ENCODE assay signal across 29 cellular contexts in the genomic region with DNA sequence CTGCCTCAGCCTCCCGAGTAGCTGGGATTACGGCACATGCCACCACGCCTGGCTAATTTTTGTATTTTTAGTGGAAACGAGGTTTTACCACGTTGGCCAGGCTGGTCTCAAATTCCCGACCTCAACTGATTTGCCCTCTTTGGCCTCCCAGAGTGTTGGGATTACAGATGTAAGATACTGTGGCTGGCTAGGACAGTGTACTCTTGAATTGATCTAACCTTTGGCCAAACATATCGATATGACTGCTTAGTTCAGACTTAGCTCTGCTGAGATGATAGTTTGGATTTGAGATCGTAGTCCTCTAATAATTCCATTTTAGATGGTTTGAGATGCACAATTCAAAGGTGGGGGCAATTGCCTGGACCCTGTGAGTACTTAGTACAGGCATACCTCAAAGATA. TPM values are rescaled to one million over a fixed set of nuclear protein-coding genes. Genes with fewer than 3 reads are reported as not detected.
DNase-seq lines count a peak whose midpoint lies in the region; ATAC-seq, FAIRE-seq and TF ChIP-seq lines count a peak whose summit lies in the region.
"Had no signal": no experiment of that assay in that cellular context is flagged by ENCODE, and none has a peak within 500 bp of the region (broad histone marks: within the 10 kb centered on the region; RNA-seq: fewer than 3 reads in every experiment).

No MANE protein-coding gene starts in this region.

- DNase-seq in activated naive CD4-positive, alpha-beta T cell treated with anti-CD3 and anti-CD28 coated beads, Interleukin-2, amount 50 U/mL, for 72 hours (ENCODE audit: low spot score in 2 of 2) = no peak
- DNase-seq in HepG2 (ENCODE audit: low spot score) = no peak
- DNase-seq in left lobe of liver (ENCODE audit: low spot score) = no peak
- no peak for DNase-seq in stimulated activated effector memory CD8-positive, alpha-beta T cell treated with anti-CD3 and anti-CD28 coated beads, Interleukin-12 subunit alpha, Interleukin-12 subunit beta, amount 100 ng/mL, for 72 hours (ENCODE audit: low spot score in 2 of 2)
- no peak for DNase-seq in H54 (ENCODE audit: insufficient read length, low spot score)
- DNase-seq: 8988T; ACHN; BE2C; C1 segment of cervical spinal cord; CD4-positive, alpha-beta memory T cell; CD4-positive, CD25-positive, alpha-beta regulatory T cell; CD8-positive, alpha-beta memory T cell; COR-L47; DMS 273 treated with DMSO at 0.1 percent for 48 hours; DMS153; DMS53; DMS79; DND-41; EL; GDM1 had no signal

- FAIRE-seq in HepG2 (lab: Jason Lieb, UNC) (no peak), H54 (lab: Jason Lieb, UNC) (no peak)
- FAIRE-seq: A204.1, GM12878, GM12892, GM18507 had no signal

- no peak for ATAC-seq in activated naive CD4-positive, alpha-beta T cell treated with anti-CD3 and anti-CD28 coated beads, Interleukin-2, amount 50 U/mL, for 72 hours
- ATAC-seq in HepG2 = no peak
- ATAC-seq in left lobe of liver = peak; percentile 91
- no peak for ATAC-seq in stimulated activated effector memory CD8-positive, alpha-beta T cell treated with anti-CD3 and anti-CD28 coated beads, Interleukin-12 subunit alpha, Interleukin-12 subunit beta, amount 100 ng/mL, for 72 hours
- no peak for ATAC-seq in GM21367 (IDR thresholded peaks at IDR 0.05; ENCODE audit: unreplicated experiment)
- ATAC-seq: GM12878 had no signal

- no peaks in the 10 kb centered on the region for H3K27me3 Mint-ChIP-seq in activated naive CD4-positive, alpha-beta T cell treated with anti-CD3 and anti-CD28 coated beads, Interleukin-2, amount 50 U/mL, for 24 hours
- H3K27me3 Mint-ChIP-seq: CD4-positive, alpha-beta memory T cell; CD4-positive, CD25-positive, alpha-beta regulatory T cell; CD8-positive, alpha-beta memory T cell had no signal

- H3K36me3 Mint-ChIP-seq in activated naive CD4-positive, alpha-beta T cell treated with anti-CD3 and anti-CD28 coated beads, Interleukin-2, amount 50 U/mL, for 24 hours = peaks cover 8% of the 10 kb centered on the region
- peaks cover 12 to 14% of the 10 kb centered on the region in 2 donors for H3K36me3 Mint-ChIP-seq in activated naive CD4-positive, alpha-beta T cell treated with anti-CD3 and anti-CD28 coated beads, Interleukin-2, amount 50 U/mL, for 72 hours
- peaks cover 67% of the 10 kb centered on the region for H3K36me3 Mint-ChIP-seq in stimulated activated effector memory CD8-positive, alpha-beta T cell treated with anti-CD3 and anti-CD28 coated beads, Interleukin-12 subunit alpha, Interleukin-12 subunit beta, amount 100 ng/mL, for 72 hours

- no peak overlapping the region for H3K4me3 Mint-ChIP-seq in activated naive CD4-positive, alpha-beta T cell treated with anti-CD3 and anti-CD28 coated beads, Interleukin-2, amount 50 U/mL, for 24 hours
- H3K4me3 Mint-ChIP-seq in stimulated activated effector memory CD8-positive, alpha-beta T cell treated with anti-CD3 and anti-CD28 coated beads, Interleukin-12 subunit alpha, Interleukin-12 subunit beta, amount 100 ng/mL, for 72 hours = no peak overlapping the region
- H3K4me3 Mint-ChIP-seq: CD14-positive monocyte; CD4-positive, alpha-beta memory T cell; CD4-positive, CD25-positive, alpha-beta regulatory T cell; CD8-positive, alpha-beta memory T cell had no signal

- no TSS peak for BruUV-seq in HepG2 (replicated peaks; lab: Mats Ljungman, UMichigan)

- H3K9me3 ChIP-seq in liver (ENCODE audit: control insufficient read depth in 4 of 4, low read length in 3 of 4) (no peaks in the 10 kb centered on the region), HepG2 (ENCODE audit: low read length) (no peaks in the 10 kb centered on the region)
- H3K9me3 ChIP-seq: BE2C had no signal

- TF ChIP-seq RAD21 in liver (IDR thresholded peaks at IDR 0.05) = no peak
- TF ChIP-seq RAD21 in HepG2 (CRISPR knock-in tag; IDR thresholded peaks at IDR 0.05) = no peak

- H3K27ac ChIP-seq in liver (ENCODE audit: low read depth in 1 of 2, low read length in 2 of 2) (no peak overlapping the region), HepG2 (ENCODE audit: extremely low read length, insufficient read depth, low read length) (no peak overlapping the region)
- H3K27ac ChIP-seq: BLaER1 had no signal

- H2AFZ ChIP-seq in HepG2 (ENCODE audit: low read length) = no peak overlapping the region

- peak overlapping the region; percentile 30 for H3K27ac Mint-ChIP-seq in activated naive CD4-positive, alpha-beta T cell treated with anti-CD3 and anti-CD28 coated beads, Interleukin-2, amount 50 U/mL, for 24 hours
- no peak overlapping the region for H3K27ac Mint-ChIP-seq in activated naive CD4-positive, alpha-beta T cell treated with anti-CD3 and anti-CD28 coated beads, Interleukin-2, amount 50 U/mL, for 72 hours
- peak overlapping the region; percentile 45 for H3K27ac Mint-ChIP-seq in stimulated activated effector memory CD8-positive, alpha-beta T cell treated with anti-CD3 and anti-CD28 coated beads, Interleukin-12 subunit alpha, Interleukin-12 subunit beta, amount 100 ng/mL, for 72 hours
- H3K27ac Mint-ChIP-seq: CD4-positive, alpha-beta memory T cell had no signal

- TF ChIP-seq EP300 in HepG2 (IDR thresholded peaks at IDR 0.05; ENCODE audit: low read depth in 2 of 2, low read length in 2 of 2) = no peak
- no peak for TF ChIP-seq EP300 in HepG2 (CRISPR knock-in tag; IDR thresholded peaks at IDR 0.05; ENCODE audit: borderline replicate concordance)

- H3K4me3 ChIP-seq in liver (ENCODE audit: low read depth in 1 of 3, low read length in 3 of 3) = no peak overlapping the region
- H3K4me3 ChIP-seq in HepG2 (replicated peaks in 1 of 3; ENCODE audit: insufficient read depth in 1 of 3, low read depth in 2 of 3, low read length in 3 of 3) = no peak overlapping the region
- H3K4me3 ChIP-seq: BLaER1, GM12878 had no signal

- POLR2A ChIA-PET in HepG2 (lab: Yijun Ruan, JAX) = no interaction called here

- H3K4me1 Mint-ChIP-seq in activated naive CD4-positive, alpha-beta T cell treated with anti-CD3 and anti-CD28 coated beads, Interleukin-2, amount 50 U/mL, for 24 hours = peaks cover 17% of the 10 kb centered on the region
- peaks cover 15% of the 10 kb centered on the region for H3K4me1 Mint-ChIP-seq in stimulated activated effector memory CD8-positive, alpha-beta T cell treated with anti-CD3 and anti-CD28 coated beads, Interleukin-12 subunit alpha, Interleukin-12 subunit beta, amount 100 ng/mL, for 72 hours
- H3K4me1 Mint-ChIP-seq: CD14-positive monocyte had no signal

- no peaks in the 10 kb centered on the region for H4K20me1 ChIP-seq in HepG2 (ENCODE audit: insufficient read depth, low read length)

- TF ChIP-seq CTCF in liver (IDR thresholded peaks at IDR 0.05; ENCODE audit: low read depth, low read length, missing input control) (no peak), HepG2 (CRISPR knock-in tag; IDR thresholded peaks at IDR 0.05) (no peak)

- TF ChIP-seq POLR2A in HepG2 (IDR thresholded peaks at IDR 0.05; ENCODE audit: insufficient read depth in 1 of 2, low read depth in 2 of 2, low read length in 2 of 2) (no peak), H54 (IDR thresholded peaks at IDR 0.05; ENCODE audit: low read depth, low read length) (no peak)

- no peaks in the 10 kb centered on the region for H3K9me3 Mint-ChIP-seq in activated naive CD4-positive, alpha-beta T cell treated with anti-CD3 and anti-CD28 coated beads, Interleukin-2, amount 50 U/mL, for 24 hours
- H3K9me3 Mint-ChIP-seq in activated naive CD4-positive, alpha-beta T cell treated with anti-CD3 and anti-CD28 coated beads, Interleukin-2, amount 50 U/mL, for 72 hours = no peaks in the 10 kb centered on the region
- H3K9me3 Mint-ChIP-seq in stimulated activated effector memory CD8-positive, alpha-beta T cell treated with anti-CD3 and anti-CD28 coated beads, Interleukin-12 subunit alpha, Interleukin-12 subunit beta, amount 100 ng/mL, for 72 hours = no peaks in the 10 kb centered on the region
- H3K9me3 Mint-ChIP-seq: CD4-positive, alpha-beta memory T cell; CD4-positive, CD25-positive, alpha-beta regulatory T cell; CD8-positive, alpha-beta memory T cell had no signal

- in situ Hi-C loops in HepG2 (cut with HindIII; ENCODE audit: extremely low pct_ligation_motif_present, low pct_unique_long_range_greater_than_20kb) = no loop called here

- intact Hi-C loops in HepG2 (cut with micrococcal nuclease; ENCODE audit: unreplicated experiment) = no loop called here

- no peak overlapping the region for H3K4me2 ChIP-seq in HepG2 (ENCODE audit: low read depth, low read length)
- H3K4me2 ChIP-seq: BLaER1 had no signal

- H3K36me3 ChIP-seq in liver (ENCODE audit: control insufficient read depth in 4 of 4, insufficient read depth in 3 of 4, low read depth in 1 of 4, low read length in 3 of 4) = peaks cover 0 to 4% (median 2%) of the 10 kb centered on the region in 4 donors
- H3K36me3 ChIP-seq in HepG2 (replicated peaks in 1 of 2; ENCODE audit: control insufficient read depth in 1 of 2, insufficient read depth in 2 of 2, low read length in 2 of 2) = peaks cover 2 to 30% of the 10 kb centered on the region in 2 experiments

- no peak overlapping the region for H3K9ac ChIP-seq in liver (ENCODE audit: low read depth in 1 of 2, low read length in 2 of 2)
- no peak overlapping the region for H3K9ac ChIP-seq in HepG2 (ENCODE audit: insufficient read depth, low read depth, low read length)
- H3K9ac ChIP-seq: BLaER1 had no signal

- H3K27me3 ChIP-seq in liver (ENCODE audit: control insufficient read depth in 4 of 4, insufficient read depth in 4 of 4, low read length in 3 of 4) (no peaks in the 10 kb centered on the region), HepG2 (ENCODE audit: control insufficient read depth in 1 of 2, insufficient read depth in 2 of 2, low read length in 2 of 2) (no peaks in the 10 kb centered on the region)
- H3K27me3 ChIP-seq: BE2C, BLaER1 had no signal

- CTCF ChIA-PET in HepG2 (lab: Yijun Ruan, JAX; ENCODE audit: low intra/inter-chr PET ratio, low total read pairs) = no interaction called here

- H3K4me1 ChIP-seq in liver (ENCODE audit: control insufficient read depth in 4 of 4, insufficient read depth in 4 of 4, low read length in 3 of 4) (peaks cover 0 to 9% (median 8%) of the 10 kb centered on the region in 4 donors), HepG2 (ENCODE audit: insufficient read depth, low read length) (peaks cover 7% of the 10 kb centered on the region; the same call in 1 of the 2 replicates)
- H3K4me1 ChIP-seq: BE2C, BLaER1 had no signal

- peaks cover 15% of the 10 kb centered on the region for H3K79me2 ChIP-seq in HepG2 (ENCODE audit: insufficient read depth, low read length)

- WGBS in liver = 40% methylated on average over 8 of the region's 8 CpGs
- WGBS in HepG2 (ENCODE audit: low lambda C conversion rate) = 98% methylated on average over 8 of the region's 8 CpGs

RNA-seq across cellular contexts. Expression of gene TXNDC15, which starts 15.2 kb away (rescaled TPM):
- 10 to 100 TPM; 20.1 to 31.8 TPM for total RNA-seq in activated naive CD4-positive, alpha-beta T cell treated with anti-CD3 and anti-CD28 coated beads, Interleukin-2, amount 50 U/mL, for 72 hours
- total RNA-seq in liver (10 to 100 TPM; 35.3 to 53.1 TPM), HepG2 (2016; rRNA removed; fragmentation: Illumina TruSeq; extraction: Trizol) (33.6 and 49.9 TPM in 2 replicates), left lobe of liver (30.2 TPM)
- polyA plus RNA-seq in liver (10 to 100 TPM; 29.3 to 53.0 TPM), HepG2 (2011; rRNA removed) (22.2 and 27.9 TPM in 2 replicates)
- 10.0 and 12.6 TPM in 2 replicates for total RNA-seq in HepG2 (2016; cell fraction: cytosol; rRNA removed; fragmentation: Illumina TruSeq; extraction: Trizol; ENCODE audit: low read depth)
- total RNA-seq in HepG2 (2016; cell fraction: insoluble cytoplasmic fraction; rRNA removed; fragmentation: Illumina TruSeq; extraction: Trizol) = 33.1 and 46.0 TPM in 2 replicates
- total RNA-seq in HepG2 (2016; cell fraction: membrane; rRNA removed; fragmentation: Illumina TruSeq; extraction: Trizol) = 16.2 and 20.5 TPM in 2 replicates
- total RNA-seq in HepG2 (2016; cell fraction: nucleus; rRNA removed; fragmentation: Illumina TruSeq; extraction: Trizol) = 38.4 and 46.0 TPM in 2 replicates
- polyA plus RNA-seq in HepG2 (2011; cell fraction: cytosol; rRNA removed) = 39.4 and 55.2 TPM in 2 replicates
- 24.0 and 24.4 TPM in 2 replicates for polyA plus RNA-seq in HepG2 (2011; cell fraction: nucleus; rRNA removed)
- polyA plus RNA-seq in HepG2 (2012) = 25.8 and 30.9 TPM in 2 replicates
- polyA plus RNA-seq in HepG2 (2016; cell fraction: cytosol; fragmentation: Illumina TruSeq; extraction: Trizol; ENCODE audit: low read depth) = 10.7 and 11.0 TPM in 2 replicates
- polyA plus RNA-seq in HepG2 (2016; cell fraction: insoluble cytoplasmic fraction; fragmentation: Illumina TruSeq; extraction: Trizol; ENCODE audit: low read depth) = 32.6 and 34.2 TPM in 2 replicates
- 17.4 and 18.7 TPM in 2 replicates for polyA plus RNA-seq in HepG2 (2016; cell fraction: membrane; fragmentation: Illumina TruSeq; extraction: Trizol; ENCODE audit: low read depth)
- polyA plus RNA-seq in HepG2 (2016; cell fraction: nucleus; fragmentation: Illumina TruSeq; extraction: Trizol; ENCODE audit: insufficient read depth, low read depth) = 84.5 TPM in 2 replicates
- polyA minus RNA-seq in HepG2 (2011; rRNA and poly(A)+ RNA removed; ENCODE audit: low replicate concordance) = 22.6 and 27.6 TPM in 2 replicates
- 20.3 and 30.2 TPM in 2 replicates for polyA minus RNA-seq in HepG2 (2011; cell fraction: cytosol; rRNA and poly(A)+ RNA removed)
- polyA minus RNA-seq in HepG2 (2011; cell fraction: nucleus; rRNA and poly(A)+ RNA removed) = 15.2 and 16.9 TPM in 2 replicates

RNA-seq across cellular contexts. Expression of gene PCBD2, which starts 15.6 kb away (rescaled TPM):
- total RNA-seq in activated naive CD4-positive, alpha-beta T cell treated with anti-CD3 and anti-CD28 coated beads, Interleukin-2, amount 50 U/mL, for 72 hours = 10 to 100 TPM in 1 of 2 donors, 1 to 10 TPM in 1; 5.7 to 14.1 TPM
- total RNA-seq in liver = 10 to 100 TPM in 1 of 2 donors, 1 to 10 TPM in 1; 8.3 to 12.4 TPM
- polyA plus RNA-seq in liver = 10 to 100 TPM in 1 of 2 donors, 1 to 10 TPM in 1; 5.9 to 12.8 TPM
- total RNA-seq in HepG2 (2016; rRNA removed; fragmentation: Illumina TruSeq; extraction: Trizol) = 12.0 and 12.3 TPM in 2 replicates
- total RNA-seq in HepG2 (2016; cell fraction: cytosol; rRNA removed; fragmentation: Illumina TruSeq; extraction: Trizol; ENCODE audit: low read depth) = 7.1 and 9.2 TPM in 2 replicates
- 11.0 and 11.8 TPM in 2 replicates for total RNA-seq in HepG2 (2016; cell fraction: insoluble cytoplasmic fraction; rRNA removed; fragmentation: Illumina TruSeq; extraction: Trizol)
- 10.6 and 11.8 TPM in 2 replicates for total RNA-seq in HepG2 (2016; cell fraction: membrane; rRNA removed; fragmentation: Illumina TruSeq; extraction: Trizol)
- 9.6 and 10.0 TPM in 2 replicates for total RNA-seq in HepG2 (2016; cell fraction: nucleus; rRNA removed; fragmentation: Illumina TruSeq; extraction: Trizol)
- 4.1 and 5.5 TPM in 2 replicates for polyA plus RNA-seq in HepG2 (2011; rRNA removed)
- polyA plus RNA-seq in HepG2 (2011; cell fraction: cytosol; rRNA removed) = 3.9 and 4.1 TPM in 2 replicates
- 4.0 and 4.1 TPM in 2 replicates for polyA plus RNA-seq in HepG2 (2011; cell fraction: nucleus; rRNA removed)
- 3.2 and 4.6 TPM in 2 replicates for polyA plus RNA-seq in HepG2 (2012)
- 8.6 and 11.4 TPM in 2 replicates for polyA plus RNA-seq in HepG2 (2016; cell fraction: cytosol; fragmentation: Illumina TruSeq; extraction: Trizol; ENCODE audit: low read depth)
- polyA plus RNA-seq in HepG2 (2016; cell fraction: insoluble cytoplasmic fraction; fragmentation: Illumina TruSeq; extraction: Trizol; ENCODE audit: low read depth) = 10.4 and 11.3 TPM in 2 replicates
- 8.8 and 9.2 TPM in 2 replicates for polyA plus RNA-seq in HepG2 (2016; cell fraction: membrane; fragmentation: Illumina TruSeq; extraction: Trizol; ENCODE audit: low read depth)
- polyA plus RNA-seq in HepG2 (2016; cell fraction: nucleus; fragmentation: Illumina TruSeq; extraction: Trizol; ENCODE audit: insufficient read depth, low read depth) = 16.0 and 16.6 TPM in 2 replicates
- polyA minus RNA-seq in HepG2 (2011; rRNA and poly(A)+ RNA removed; ENCODE audit: low replicate concordance) = 2.3 and 4.8 TPM in 2 replicates
- polyA minus RNA-seq in HepG2 (2011; cell fraction: cytosol; rRNA and poly(A)+ RNA removed) = 2.8 and 3.4 TPM in 2 replicates
- 5.0 and 8.0 TPM in 2 replicates for polyA minus RNA-seq in HepG2 (2011; cell fraction: nucleus; rRNA and poly(A)+ RNA removed)
- 10.6 TPM for total RNA-seq in left lobe of liver

RNA-seq across cellular contexts. Expression of gene C5orf24, which starts 43.6 kb away (rescaled TPM):
- total RNA-seq in activated naive CD4-positive, alpha-beta T cell treated with anti-CD3 and anti-CD28 coated beads, Interleukin-2, amount 50 U/mL, for 72 hours = 10 to 100 TPM; 32.5 to 36.9 TPM
- total RNA-seq in liver (10 to 100 TPM; 21.5 to 48.9 TPM), HepG2 (2016; rRNA removed; fragmentation: Illumina TruSeq; extraction: Trizol) (41.5 and 52.6 TPM in 2 replicates), left lobe of liver (25.9 TPM)
- polyA plus RNA-seq in liver (10 to 100 TPM; 14.5 to 25.3 TPM), HepG2 (2011; rRNA removed) (30.3 and 34.6 TPM in 2 replicates)
- total RNA-seq in HepG2 (2016; cell fraction: cytosol; rRNA removed; fragmentation: Illumina TruSeq; extraction: Trizol; ENCODE audit: low read depth) = 10.3 and 10.6 TPM in 2 replicates
- 39.8 and 49.7 TPM in 2 replicates for total RNA-seq in HepG2 (2016; cell fraction: insoluble cytoplasmic fraction; rRNA removed; fragmentation: Illumina TruSeq; extraction: Trizol)
- total RNA-seq in HepG2 (2016; cell fraction: membrane; rRNA removed; fragmentation: Illumina TruSeq; extraction: Trizol) = 33.9 and 34.4 TPM in 2 replicates
- 39.4 and 43.9 TPM in 2 replicates for total RNA-seq in HepG2 (2016; cell fraction: nucleus; rRNA removed; fragmentation: Illumina TruSeq; extraction: Trizol)
- polyA plus RNA-seq in HepG2 (2011; cell fraction: cytosol; rRNA removed) = 10.6 and 18.7 TPM in 2 replicates
- 23.1 and 31.3 TPM in 2 replicates for polyA plus RNA-seq in HepG2 (2011; cell fraction: nucleus; rRNA removed)
- 25.4 and 26.1 TPM in 2 replicates for polyA plus RNA-seq in HepG2 (2012)
- polyA plus RNA-seq in HepG2 (2016; cell fraction: cytosol; fragmentation: Illumina TruSeq; extraction: Trizol; ENCODE audit: low read depth) = 8.0 and 8.8 TPM in 2 replicates
- polyA plus RNA-seq in HepG2 (2016; cell fraction: insoluble cytoplasmic fraction; fragmentation: Illumina TruSeq; extraction: Trizol; ENCODE audit: low read depth) = 39.1 and 45.0 TPM in 2 replicates
- polyA plus RNA-seq in HepG2 (2016; cell fraction: membrane; fragmentation: Illumina TruSeq; extraction: Trizol; ENCODE audit: low read depth) = 19.7 and 20.6 TPM in 2 replicates
- 53.8 and 56.9 TPM in 2 replicates for polyA plus RNA-seq in HepG2 (2016; cell fraction: nucleus; fragmentation: Illumina TruSeq; extraction: Trizol; ENCODE audit: insufficient read depth, low read depth)
- 32.1 and 44.9 TPM in 2 replicates for polyA minus RNA-seq in HepG2 (2011; rRNA and poly(A)+ RNA removed; ENCODE audit: low replicate concordance)
- polyA minus RNA-seq in HepG2 (2011; cell fraction: cytosol; rRNA and poly(A)+ RNA removed) = 24.9 and 25.5 TPM in 2 replicates
- 61.3 and 65.8 TPM in 2 replicates for polyA minus RNA-seq in HepG2 (2011; cell fraction: nucleus; rRNA and poly(A)+ RNA removed)

Comparison
In these comparisons a context has a peak if more than half of its experiments do, and no peak if none do; other contexts are left out.
1. H3K27ac Mint-ChIP-seq: peak in activated naive CD4-positive, alpha-beta T cell treated with anti-CD3 and anti-CD28 coated beads, Interleukin-2, amount 50 U/mL, for 24 hours (single experiment) and stimulated activated effector memory CD8-positive, alpha-beta T cell treated with anti-CD3 and anti-CD28 coated beads, Interleukin-12 subunit alpha, Interleukin-12 subunit beta, amount 100 ng/mL, for 72 hours (single experiment); none in activated naive CD4-positive, alpha-beta T cell treated with anti-CD3 and anti-CD28 coated beads, Interleukin-2, amount 50 U/mL, for 72 hours (0 of 2).